9 cellular contexts compared by ENCODE assay signal in the genomic region with DNA sequence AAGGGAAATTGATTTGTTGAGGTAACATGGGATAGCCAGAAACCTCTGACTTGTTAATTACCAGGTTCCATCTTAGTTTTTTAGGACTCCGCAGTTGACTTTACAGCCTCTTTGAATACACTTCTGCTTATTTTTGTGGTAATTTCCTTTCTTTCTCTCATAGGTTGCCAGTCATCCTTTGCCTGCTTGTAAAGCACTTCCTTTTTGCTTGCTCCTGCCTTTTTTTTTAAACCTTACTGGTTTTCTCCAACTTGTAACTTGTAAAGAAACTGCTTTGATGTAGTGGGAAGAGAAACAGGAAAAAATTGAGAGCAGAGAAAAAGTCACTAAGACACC. TPM values are rescaled to one million over a fixed set of nuclear protein-coding genes. Genes with fewer than 3 reads are reported as not detected.
DNase-seq lines count a peak whose midpoint lies in the region; ATAC-seq and TF ChIP-seq lines count a peak whose summit lies in the region.
"Had no signal": no experiment of that assay in that cellular context is flagged by ENCODE, and none has a peak within 500 bp of the region (broad histone marks: within the 10 kb centered on the region; RNA-seq: fewer than 3 reads in every experiment).

No MANE protein-coding gene starts in this region.

- TF ChIP-seq CTCF in OCI-LY3 (IDR thresholded peaks at IDR 0.05; ENCODE audit: low read depth, low read length), result no peak
- no peak for TF ChIP-seq CTCF in esophagus muscularis mucosa (IDR thresholded peaks at IDR 0.05)

- H3K79me2 ChIP-seq in OCI-LY3 (ENCODE audit: low read length), result peaks cover 75% of the 10 kb centered on the region

- peaks cover 66% of the 10 kb centered on the region for H4K20me1 ChIP-seq in OCI-LY3 (ENCODE audit: insufficient read depth, low read length)

- peak overlapping the region; percentile 89 for H3K4me2 ChIP-seq in OCI-LY3 (ENCODE audit: low read length)

- H3K4me3 ChIP-seq in OCI-LY3 (ENCODE audit: low read length), result peak overlapping the region; percentile 99
- H3K4me3 ChIP-seq in esophagus muscularis mucosa, result peak overlapping the region; percentile 67 to 83 (median 70)
- peak overlapping the region in 2 of 3 donors; percentile 38 to 86 for H3K4me3 ChIP-seq in skeletal muscle tissue (ENCODE audit: low read length in 3 of 3)

- H3K27ac ChIP-seq in OCI-LY3 (ENCODE audit: low read length) (no peak overlapping the region), esophagus muscularis mucosa (replicated peaks in 1 of 4) (peak overlapping the region; percentile 88 to 97 (median 96)), skeletal muscle tissue (ENCODE audit: low read depth, low read length) (peak overlapping the region; percentile 90)
- H3K27ac ChIP-seq: VCaP had no signal

- intact Hi-C loops in esophagus muscularis mucosa (cut with DNase I), result no loop called here

- no peak for TF ChIP-seq EP300 in esophagus muscularis mucosa (IDR thresholded peaks at IDR 0.05)

- peak; percentile 46 for DNase-seq in SIG-M5 treated with dmso at 0.1 percent for 504 hours (lab: John Stamatoyannopoulos, UW; ENCODE audit: unreplicated experiment)
- no peak for DNase-seq in SIG-M5 (lab: John Stamatoyannopoulos, UW)
- no peak for DNase-seq in esophagus muscularis mucosa (ENCODE audit: extremely low spot score)
- no peak for DNase-seq in NCI-H2029 (lab: John Stamatoyannopoulos, UW)

- H3K9ac ChIP-seq in OCI-LY3 (ENCODE audit: low read length) (no peak overlapping the region), skeletal muscle tissue (ENCODE audit: low read depth in 1 of 3, low read length in 3 of 3) (peak overlapping the region in 1 of 3 donors; percentile 35)

- H3K9me3 ChIP-seq in OCI-LY3 (ENCODE audit: insufficient read depth, low read length), result no peaks in the 10 kb centered on the region
- H3K9me3 ChIP-seq in esophagus muscularis mucosa, result no peaks in the 10 kb centered on the region
- no peaks in the 10 kb centered on the region for H3K9me3 ChIP-seq in skeletal muscle tissue (ENCODE audit: control insufficient read depth in 3 of 3, low read length in 3 of 3)

- WGBS in esophagus muscularis mucosa, result 93% methylated on average over 1 of the region's 1 CpG

- no peaks in the 10 kb centered on the region for H3K27me3 ChIP-seq in OCI-LY3 (ENCODE audit: low read depth, low read length)
- no peaks in the 10 kb centered on the region for H3K27me3 ChIP-seq in esophagus muscularis mucosa
- H3K27me3 ChIP-seq in skeletal muscle tissue (ENCODE audit: control insufficient read depth in 3 of 3, insufficient read depth in 3 of 3, low read length in 3 of 3), result no peaks in the 10 kb centered on the region

- ATAC-seq in GM19397 (IDR thresholded peaks at IDR 0.05; ENCODE audit: unreplicated experiment), result no peak
- no peak for ATAC-seq in HG02840 (IDR thresholded peaks at IDR 0.05; ENCODE audit: low FRiP score, unreplicated experiment)

- TF ChIP-seq POLR2A in esophagus muscularis mucosa (IDR thresholded peaks at IDR 0.05; ENCODE audit: low read depth), result no peak

- H3K36me3 ChIP-seq in OCI-LY3 (replicated peaks; ENCODE audit: low read depth, low read length) (peaks cover 63% of the 10 kb centered on the region), esophagus muscularis mucosa (peaks cover 0 to 16% (median 9%) of the 10 kb centered on the region in 4 donors), skeletal muscle tissue (ENCODE audit: control insufficient read depth in 3 of 3, insufficient read depth in 3 of 3, low read length in 3 of 3) (peaks cover 0 to 3% (median 0%) of the 10 kb centered on the region in 3 donors)

- peaks cover 56% of the 10 kb centered on the region for H3K4me1 ChIP-seq in OCI-LY3 (ENCODE audit: low read length)
- H3K4me1 ChIP-seq in esophagus muscularis mucosa, result peaks cover 10 to 64% (median 48%) of the 10 kb centered on the region in 4 donors
- peaks cover 31 to 35% (median 34%) of the 10 kb centered on the region in 3 donors for H3K4me1 ChIP-seq in skeletal muscle tissue (ENCODE audit: control insufficient read depth in 3 of 3, insufficient read depth in 3 of 3, low read length in 3 of 3)

- no peak overlapping the region for H2AFZ ChIP-seq in OCI-LY3 (ENCODE audit: low read depth, low read length)

RNA-seq across cellular contexts. Expression of gene PGK1, which starts 2.6 kb away (rescaled TPM):
- total RNA-seq in esophagus muscularis mucosa (100 to 1,000 TPM; 187 to 236 (median 229) TPM), skeletal muscle tissue (125 TPM)

RNA-seq across cellular contexts. Expression of gene TAF9B, which starts 32.8 kb away (rescaled TPM):
- total RNA-seq in esophagus muscularis mucosa (10 to 100 TPM; 35.8 to 71.2 (median 58.2) TPM), skeletal muscle tissue (16.7 TPM)
